In genomic region chr1:178579562-178579961, GRCh38 we compare ENCODE assay signal across 11 cellular contexts.
A peak's percentile ranks its signal among the peaks of the same experiment; 100 is the strongest.
DNase-seq lines count a peak whose midpoint lies in the region; ATAC-seq and TF ChIP-seq lines count a peak whose summit lies in the region.
"Had no signal": no experiment of that assay in that cellular context is flagged by ENCODE, and none has a peak within 500 bp of the region (broad histone marks: within the 10 kb centered on the region; RNA-seq: fewer than 3 reads in every experiment).

No MANE protein-coding gene starts in this region.

- no peak for TF ChIP-seq CTCF in GM12864 (IDR thresholded peaks at IDR 0.05; ENCODE audit: low read depth, low read length, missing control alignments)

- H3K4me3 ChIP-seq in GM12864 (ENCODE audit: low read depth, low read length), result no peak overlapping the region; the same call in 1 of the 2 replicates

- DNase-seq in GM12864 (ENCODE audit: low read depth) (peak; percentile 53), NCI-H187 (lab: John Stamatoyannopoulos, UW) (peak; percentile 65 to 84), NCI-H1092 treated with DMSO at 0.1 percent for 48 hours (lab: John Stamatoyannopoulos, UW) (no peak), AG08396 (ENCODE audit: low spot score) (no peak), cerebellar nuclear complex (lab: John Stamatoyannopoulos, UW) (no peak)
- DNase-seq in activated naive CD4-positive, alpha-beta T cell treated with Interleukin-2 at 50 U/mL for 16 hours, result no peak
- DNase-seq: activated gamma-delta T cell treated with Interleukin-2 at 50 U/mL for 16 hours; effector CD8-positive, alpha-beta T cell; naive thymus-derived CD8-positive, alpha-beta T cell had no signal

- peak; percentile 63 for ATAC-seq in GM19395 (IDR thresholded peaks at IDR 0.05; ENCODE audit: unreplicated experiment)
- ATAC-seq in HG02970 (IDR thresholded peaks at IDR 0.05; ENCODE audit: low FRiP score, unreplicated experiment), result peak; percentile 32

Comparison
In these comparisons a context has a peak if more than half of its experiments do, and no peak if none do; other contexts are left out.
1. DNase-seq: peak in GM12864 (single experiment) and NCI-H187 (2 of 2); none in NCI-H1092 treated with DMSO at 0.1 percent for 48 hours (single experiment), activated naive CD4-positive, alpha-beta T cell treated with Interleukin-2 at 50 U/mL for 16 hours (single experiment), AG08396 (single experiment) and cerebellar nuclear complex (0 of 2).